In the genomic region with DNA sequence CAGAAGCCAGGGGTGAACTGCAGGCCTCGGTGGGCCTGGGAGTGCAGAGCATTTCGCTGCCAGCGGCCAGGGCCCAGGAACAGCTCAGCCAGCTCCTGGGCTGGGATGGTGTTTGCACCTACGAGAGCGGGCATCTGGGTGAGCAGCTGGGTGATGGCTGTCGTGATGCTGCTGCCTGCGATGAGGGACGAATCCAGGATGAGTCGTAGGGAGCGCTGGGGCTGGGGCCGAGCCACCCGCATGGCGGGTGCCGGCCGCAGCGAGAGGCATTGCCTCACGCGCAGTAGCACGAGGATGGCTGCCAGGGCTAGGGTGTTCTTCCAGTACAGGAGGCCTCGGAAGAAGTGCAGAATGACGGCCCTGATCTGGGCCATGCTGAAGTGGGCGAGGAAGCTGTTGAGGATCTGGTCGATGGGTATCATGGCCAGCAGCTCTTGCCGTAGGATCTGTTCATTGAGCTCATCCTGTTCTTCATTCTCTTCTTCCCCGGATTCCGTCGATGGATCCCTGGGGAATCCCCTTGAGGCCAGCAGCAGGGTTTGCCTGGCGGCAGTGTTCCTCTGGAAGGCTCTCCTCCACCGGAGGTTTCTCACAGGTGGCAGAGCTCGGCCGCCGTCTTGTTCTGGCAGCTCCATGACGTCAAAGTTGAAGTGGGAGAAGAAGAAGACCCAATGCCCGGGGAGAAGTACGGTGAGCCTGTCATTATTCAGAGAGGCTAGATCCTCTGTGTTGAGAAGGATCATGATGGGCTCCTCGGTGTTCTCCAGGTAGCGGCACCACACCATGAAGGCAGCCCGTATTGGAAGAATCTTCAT, we compare ENCODE assay signal across 29 cellular contexts. TPM values are rescaled to one million over a fixed set of nuclear protein-coding genes. Genes with fewer than 3 reads are reported as not detected.
"Had no signal": no experiment of that assay in that cellular context is flagged by ENCODE, and none has a peak within 500 bp of the region (broad histone marks: within the 10 kb centered on the region; RNA-seq: fewer than 3 reads in every experiment).

No MANE protein-coding gene starts in this region.

- H3K27me3 Mint-ChIP-seq: activated B cell treated with CpG ODN at 0.5 μM for 24 hours had no signal

- H3K27me3 ChIP-seq: Peyer's patch had no signal

- H3K36me3 ChIP-seq: Peyer's patch had no signal

- H3K27ac ChIP-seq: Peyer's patch, SK-N-MC had no signal

- H3K9me3 ChIP-seq: Peyer's patch had no signal

- H3K4me3 Mint-ChIP-seq: activated B cell treated with CpG ODN at 0.5 μM for 24 hours; activated CD4-positive, alpha-beta memory T cell treated with anti-CD3 and anti-CD28 coated beads for 36 hours; activated CD4-positive, alpha-beta T cell treated with anti-CD3 and anti-CD28 coated beads, Interleukin-2, amount 10 ng/mL, durations not matched to agents 7 days and 5 days; activated naive CD8-positive, alpha-beta T cell treated with anti-CD3 and anti-CD28 coated beads, Interleukin-2, amount 50 U/mL, for 24 hours; activated T-cell treated with anti-CD3 and anti-CD28 coated beads, Interleukin-2, amount 50 U/mL, for 4 hours; brain; IgD-negative memory B cell; T-cell had no signal

- H3K4me1 Mint-ChIP-seq: activated B cell treated with CpG ODN at 0.5 μM for 24 hours; activated CD4-positive, alpha-beta T cell treated with anti-CD3 and anti-CD28 coated beads, Interleukin-2, amount 10 ng/mL, durations not matched to agents 7 days and 5 days; activated naive CD8-positive, alpha-beta T cell treated with anti-CD3 and anti-CD28 coated beads, Interleukin-2, amount 50 U/mL, for 24 hours; IgD-negative memory B cell; T-cell had no signal

- H3K27ac Mint-ChIP-seq: activated B cell treated with CpG ODN at 0.5 μM for 24 hours; activated CD4-positive, alpha-beta memory T cell treated with anti-CD3 and anti-CD28 coated beads for 36 hours; activated CD4-positive, alpha-beta T cell treated with anti-CD3 and anti-CD28 coated beads, Interleukin-2, amount 10 ng/mL, durations not matched to agents 7 days and 5 days; activated naive CD4-positive, alpha-beta T cell treated with anti-CD3 and anti-CD28 coated beads, Interleukin-2, amount 50 U/mL, for 72 hours; activated naive CD8-positive, alpha-beta T cell treated with anti-CD3 and anti-CD28 coated beads, Interleukin-2, amount 50 U/mL, for 24 hours; brain; IgD-negative memory B cell; T-cell had no signal

- ATAC-seq: activated naive CD4-positive, alpha-beta T cell treated with anti-CD3 and anti-CD28 coated beads, Interleukin-2, amount 50 U/mL, for 72 hours; activated naive CD8-positive, alpha-beta T cell treated with anti-CD3 and anti-CD28 coated beads, Interleukin-2, amount 50 U/mL, for 24 hours; activated T-cell treated with anti-CD3 and anti-CD28 coated beads, Interleukin-2, amount 50 U/mL, for 4 hours; T-cell had no signal

- H3K9me3 Mint-ChIP-seq: activated CD4-positive, alpha-beta memory T cell treated with anti-CD3 and anti-CD28 coated beads for 36 hours; activated naive CD4-positive, alpha-beta T cell treated with anti-CD3 and anti-CD28 coated beads, Interleukin-2, amount 50 U/mL, for 72 hours; activated naive CD8-positive, alpha-beta T cell treated with anti-CD3 and anti-CD28 coated beads, Interleukin-2, amount 50 U/mL, for 24 hours; activated T-cell treated with anti-CD3 and anti-CD28 coated beads, Interleukin-2, amount 50 U/mL, for 4 hours had no signal

- DNase-seq: activated B cell treated with CpG ODN at 0.5 μM for 24 hours; activated CD4-positive, alpha-beta memory T cell treated with anti-CD3 and anti-CD28 coated beads for 36 hours; activated CD4-positive, alpha-beta T cell treated with anti-CD3 and anti-CD28 coated beads, Interleukin-2, amount 10 ng/mL, durations not matched to agents 7 days and 5 days; activated CD8-positive, alpha-beta memory T cell treated with anti-CD3 and anti-CD28 coated beads for 24 hours; activated effector memory CD4-positive, alpha-beta T cell treated with anti-CD3 and anti-CD28 coated beads, Interleukin-2, amount 50 U/mL, for 16 hours; activated naive CD4-positive, alpha-beta T cell treated with Interleukin-2 at 50 U/mL for 16 hours; activated naive CD8-positive, alpha-beta T cell treated with anti-CD3 and anti-CD28 coated beads, Interleukin-2, amount 50 U/mL, for 24 hours; activated T-cell treated with anti-CD3 and anti-CD28 coated beads, Interleukin-2, amount 50 U/mL, for 4 hours; amniotic stem cell; KG1; NCI-H1092; NCI-H1417; NCI-H2029; NCI-H2107; NCI-H2171 treated with DMSO at 0.1 percent for 48 hours; NCI-H226; NCI-H526 treated with DMSO at 0.1 percent for 48 hours; NK-92 treated with Interleukin-12 subunit alpha and Interleukin-12 subunit beta, amount 100 ng/mL, for 24 hours; Peyer's patch; T-cell; T-helper 2 cell; T1000 had no signal

- H3K4me3 ChIP-seq: Peyer's patch, SK-N-MC had no signal

- H3K4me1 ChIP-seq: Peyer's patch had no signal

- H3K36me3 Mint-ChIP-seq: activated CD4-positive, alpha-beta memory T cell treated with anti-CD3 and anti-CD28 coated beads for 36 hours; activated naive CD4-positive, alpha-beta T cell treated with anti-CD3 and anti-CD28 coated beads, Interleukin-2, amount 50 U/mL, for 72 hours; T-cell had no signal

RNA-seq across cellular contexts. Expression of a gene that starts 22.1 kb away (rescaled TPM):
- total RNA-seq: activated B cell treated with CpG ODN at 0.5 μM for 24 hours; activated CD4-positive, alpha-beta memory T cell treated with anti-CD3 and anti-CD28 coated beads for 36 hours; activated CD4-positive, alpha-beta T cell treated with anti-CD3 and anti-CD28 coated beads, Interleukin-2, amount 10 ng/mL, durations not matched to agents 7 days and 5 days; activated naive CD4-positive, alpha-beta T cell treated with anti-CD3 and anti-CD28 coated beads, Interleukin-2, amount 50 U/mL, for 72 hours; activated T-cell treated with anti-CD3 and anti-CD28 coated beads, Interleukin-2, amount 50 U/mL, for 4 hours; LHCN-M2; NCI-H460; Peyer's patch; T-cell had no signal
- polyA plus RNA-seq: IgD-negative memory B cell had no signal

RNA-seq across cellular contexts. Expression of a gene that starts 55.5 kb away (rescaled TPM):
- total RNA-seq: activated B cell treated with CpG ODN at 0.5 μM for 24 hours; activated CD4-positive, alpha-beta memory T cell treated with anti-CD3 and anti-CD28 coated beads for 36 hours; activated CD4-positive, alpha-beta T cell treated with anti-CD3 and anti-CD28 coated beads, Interleukin-2, amount 10 ng/mL, durations not matched to agents 7 days and 5 days; activated naive CD4-positive, alpha-beta T cell treated with anti-CD3 and anti-CD28 coated beads, Interleukin-2, amount 50 U/mL, for 72 hours; astrocyte had no signal
- polyA plus RNA-seq: IgD-negative memory B cell had no signal
